In genomic region chr2:62198854-62199253, GRCh38 we compare ENCODE assay signal across 8 cellular contexts. TPM values are rescaled to one million over a fixed set of nuclear protein-coding genes. Genes with fewer than 3 reads are reported as not detected.
DNase-seq lines count a peak whose midpoint lies in the region; ATAC-seq, FAIRE-seq and TF ChIP-seq lines count a peak whose summit lies in the region.
"Not testable (repeated sequence)": the region's sequence is repeated elsewhere in the genome, so short reads cannot be mapped to it uniquely, and the experiment has no call there.

No MANE protein-coding gene starts in this region.

- FAIRE-seq in H1 (lab: Jason Lieb, UNC), result not testable (repeated sequence)

- not testable (repeated sequence) for H3K9me3 ChIP-seq in BLaER1 treated with 17β-estradiol and CSF1 and Interleukin-3, amounts not matched to agents 10 nM and 100 nM (replicated peaks in 1 of 11); OCI-LY3 (ENCODE audit: insufficient read depth, low read length); H1 (ENCODE audit: insufficient read depth in 2 of 2, low read depth in 1 of 2, low read length in 1 of 2)

- H3K36me3 ChIP-seq in BLaER1 treated with 17β-estradiol and CSF1 and Interleukin-3, amounts not matched to agents 10 nM and 100 nM; OCI-LY3 (replicated peaks; ENCODE audit: low read depth, low read length); H1 (ENCODE audit: control insufficient read depth in 2 of 4, insufficient read depth in 4 of 4, low read length in 3 of 4): not testable (repeated sequence)

- peak overlapping the region; percentile 88 for H3K4me3 Mint-ChIP-seq in activated CD4-positive, alpha-beta memory T cell treated with anti-CD3 and anti-CD28 coated beads for 36 hours
- peak overlapping the region; percentile 86 for H3K4me3 Mint-ChIP-seq in mesothelial cell of epicardium
- peak overlapping the region; percentile 89 for H3K4me3 Mint-ChIP-seq in stimulated activated effector memory CD8-positive, alpha-beta T cell treated with anti-CD3 and anti-CD28 coated beads, Interleukin-12 subunit alpha, Interleukin-12 subunit beta, amount 100 ng/mL, for 72 hours

- peaks cover 66 to 78% (median 75%) of the 10 kb centered on the region in 10 experiments for H3K4me1 ChIP-seq in BLaER1 treated with 17β-estradiol and CSF1 and Interleukin-3, amounts not matched to agents 10 nM and 100 nM
- H3K4me1 ChIP-seq in OCI-LY3 (ENCODE audit: low read length) (peaks cover 45% of the 10 kb centered on the region), H1 (replicated peaks in 1 of 4; ENCODE audit: control insufficient read depth in 3 of 4, insufficient read depth in 4 of 4, low read length in 3 of 4) (peaks cover 6 to 29% (median 18%) of the 10 kb centered on the region in 4 experiments)

- POLR2A ChIA-PET in activated CD4-positive, alpha-beta memory T cell treated with anti-CD3 and anti-CD28 coated beads for 36 hours (lab: Charles Lee), result interaction anchor here (0.6 to 2.3 kb wide), 2 partner anchors 107 to 296 kb away, joined by 3 to 9 read pairs; no protein-coding TSS in a partner anchor
- POLR2A ChIA-PET in H1 (lab: Charles Lee; ENCODE audit: partially characterized antibody), result interaction anchor here (1.7 kb wide), 1 partner anchor 11 kb away, joined by 3 read pairs; no protein-coding TSS in a partner anchor

- not testable (repeated sequence) for TF ChIP-seq RAD21 in H1 (IDR thresholded peaks at IDR 0.05 in 1 of 2, conservative IDR thresholded peaks at IDR 0.05 in 1 of 2; ENCODE audit: low read depth in 2 of 2, low read length in 2 of 2)

- not testable (repeated sequence) for TF ChIP-seq CTCF in GM12875 (IDR thresholded peaks at IDR 0.05; ENCODE audit: borderline replicate concordance, insufficient read depth, low read depth, low read length); OCI-LY3 (IDR thresholded peaks at IDR 0.05; ENCODE audit: low read depth, low read length); H1 (IDR thresholded peaks at IDR 0.05; ENCODE audit: control extremely low read depth in 1 of 3, insufficient read depth in 1 of 3, low read depth in 1 of 3, low read length in 3 of 3); mesothelial cell of epicardium (IDR thresholded peaks at IDR 0.05; ENCODE audit: unreplicated experiment)

- H3K4me2 ChIP-seq in BLaER1 treated with 17β-estradiol and CSF1 and Interleukin-3, amounts not matched to agents 10 nM and 100 nM, result peak overlapping the region; percentile 84 to 99 (median 87)
- H3K4me2 ChIP-seq in OCI-LY3 (ENCODE audit: low read length) (peak overlapping the region; percentile 85), H1 (ENCODE audit: insufficient read depth in 1 of 2, low read depth in 2 of 2, low read length in 2 of 2) (peak overlapping the region; percentile 43 to 68; a peak in 1 of 4 replicates)

- H3K56ac ChIP-seq in H1 (replicated peaks; ENCODE audit: insufficient read length, low read depth, low read length), result not testable (repeated sequence)

- not testable (repeated sequence) for H3K9me3 Mint-ChIP-seq in activated CD4-positive, alpha-beta memory T cell treated with anti-CD3 and anti-CD28 coated beads for 36 hours; activated naive CD4-positive, alpha-beta T cell treated with anti-CD3 and anti-CD28 coated beads, Interleukin-2, amount 50 U/mL, for 72 hours; mesothelial cell of epicardium; stimulated activated effector memory CD8-positive, alpha-beta T cell treated with anti-CD3 and anti-CD28 coated beads, Interleukin-12 subunit alpha, Interleukin-12 subunit beta, amount 100 ng/mL, for 72 hours

- peaks cover 60% of the 10 kb centered on the region for H3K4me1 Mint-ChIP-seq in activated CD4-positive, alpha-beta memory T cell treated with anti-CD3 and anti-CD28 coated beads for 36 hours (ENCODE audit: low read depth)
- H3K4me1 Mint-ChIP-seq in mesothelial cell of epicardium, result peaks cover 43% of the 10 kb centered on the region
- peaks cover 60% of the 10 kb centered on the region for H3K4me1 Mint-ChIP-seq in stimulated activated effector memory CD8-positive, alpha-beta T cell treated with anti-CD3 and anti-CD28 coated beads, Interleukin-12 subunit alpha, Interleukin-12 subunit beta, amount 100 ng/mL, for 72 hours

- H3K27ac ChIP-seq in BLaER1 treated with 17β-estradiol and CSF1 and Interleukin-3, amounts not matched to agents 10 nM and 100 nM, result peak overlapping the region in 4 of 11 experiments; percentile 32 to 89 (median 46); a peak in 5 of 22 replicates
- peak overlapping the region; percentile 88 for H3K27ac ChIP-seq in OCI-LY3 (ENCODE audit: low read length)
- not testable (repeated sequence) for H3K27ac ChIP-seq in H1 (ENCODE audit: low read depth, low read length)

- H3K14ac ChIP-seq in H1 (ENCODE audit: insufficient read length), result not testable (repeated sequence)

- peak overlapping the region in 9 of 11 experiments; percentile 39 to 98 (median 92); a peak in 15 of 22 replicates for H3K9ac ChIP-seq in BLaER1 treated with 17β-estradiol and CSF1 and Interleukin-3, amounts not matched to agents 10 nM and 100 nM
- peak overlapping the region; percentile 95 for H3K9ac ChIP-seq in OCI-LY3 (ENCODE audit: low read length)
- H3K9ac ChIP-seq in H1 (replicated peaks in 1 of 4; ENCODE audit: extremely low read depth in 1 of 4, low read depth in 3 of 4, low read length in 3 of 4), result not testable (repeated sequence)

- ATAC-seq in activated naive CD4-positive, alpha-beta T cell treated with anti-CD3 and anti-CD28 coated beads, Interleukin-2, amount 50 U/mL, for 72 hours; stimulated activated effector memory CD8-positive, alpha-beta T cell treated with anti-CD3 and anti-CD28 coated beads, Interleukin-12 subunit alpha, Interleukin-12 subunit beta, amount 100 ng/mL, for 72 hours: not testable (repeated sequence)

- H3K27me3 Mint-ChIP-seq in activated CD4-positive, alpha-beta memory T cell treated with anti-CD3 and anti-CD28 coated beads for 36 hours; mesothelial cell of epicardium (ENCODE audit: low read depth): not testable (repeated sequence)

- H2BK120ac ChIP-seq in H1 (replicated peaks; ENCODE audit: low read depth, low read length), result not testable (repeated sequence)

- H3K4ac ChIP-seq in H1 (replicated peaks; ENCODE audit: insufficient read length, low read depth, low read length), result not testable (repeated sequence)

- peak overlapping the region; percentile 96 for H3K27ac Mint-ChIP-seq in activated CD4-positive, alpha-beta memory T cell treated with anti-CD3 and anti-CD28 coated beads for 36 hours
- peak overlapping the region; percentile 94 to 99 for H3K27ac Mint-ChIP-seq in activated naive CD4-positive, alpha-beta T cell treated with anti-CD3 and anti-CD28 coated beads, Interleukin-2, amount 50 U/mL, for 72 hours
- not testable (repeated sequence) for H3K27ac Mint-ChIP-seq in mesothelial cell of epicardium
- peak overlapping the region; percentile 82 for H3K27ac Mint-ChIP-seq in stimulated activated effector memory CD8-positive, alpha-beta T cell treated with anti-CD3 and anti-CD28 coated beads, Interleukin-12 subunit alpha, Interleukin-12 subunit beta, amount 100 ng/mL, for 72 hours

- H3K36me3 Mint-ChIP-seq in activated CD4-positive, alpha-beta memory T cell treated with anti-CD3 and anti-CD28 coated beads for 36 hours; mesothelial cell of epicardium; stimulated activated effector memory CD8-positive, alpha-beta T cell treated with anti-CD3 and anti-CD28 coated beads, Interleukin-12 subunit alpha, Interleukin-12 subunit beta, amount 100 ng/mL, for 72 hours: not testable (repeated sequence)
- peaks cover 12 to 51% of the 10 kb centered on the region in 2 donors for H3K36me3 Mint-ChIP-seq in activated naive CD4-positive, alpha-beta T cell treated with anti-CD3 and anti-CD28 coated beads, Interleukin-2, amount 50 U/mL, for 72 hours

- not testable (repeated sequence) for TF ChIP-seq EP300 in H1 (IDR thresholded peaks at IDR 0.05; ENCODE audit: borderline replicate concordance in 1 of 2, low read depth in 2 of 2, low read length in 2 of 2)

- not testable (repeated sequence) for H3K27me3 ChIP-seq in BLaER1 treated with 17β-estradiol and CSF1 and Interleukin-3, amounts not matched to agents 10 nM and 100 nM; OCI-LY3 (ENCODE audit: low read depth, low read length); H1 (replicated peaks in 1 of 4; ENCODE audit: control insufficient read depth in 3 of 4, extremely low read depth in 1 of 4, insufficient read depth in 3 of 4, low read length in 3 of 4)

- not testable (repeated sequence) for H4K8ac ChIP-seq in H1 (ENCODE audit: extremely low read depth, insufficient read depth, low read length)

- H3K18ac ChIP-seq in H1 (ENCODE audit: extremely low read depth, low read length), result not testable (repeated sequence)

- not testable (repeated sequence) for H4K91ac ChIP-seq in H1 (replicated peaks; ENCODE audit: insufficient read length, low read length)

- H4K5ac ChIP-seq in H1 (ENCODE audit: insufficient read length, low read depth, low read length), result not testable (repeated sequence)

- H3K79me2 ChIP-seq in OCI-LY3 (ENCODE audit: low read length) (peaks cover 89% of the 10 kb centered on the region), H1 (ENCODE audit: control insufficient read depth in 1 of 2, insufficient read depth in 2 of 2, low read length in 2 of 2) (peaks cover 66 to 75% of the 10 kb centered on the region in 2 experiments)

- not testable (repeated sequence) for H2AFZ ChIP-seq in OCI-LY3 (ENCODE audit: low read depth, low read length); H1 (ENCODE audit: low read length)

- H2AK5ac ChIP-seq in H1 (ENCODE audit: low read depth, low read length), result not testable (repeated sequence)

- not testable (repeated sequence) for DNase-seq in activated CD4-positive, alpha-beta memory T cell treated with anti-CD3 and anti-CD28 coated beads for 36 hours; activated naive CD4-positive, alpha-beta T cell treated with anti-CD3 and anti-CD28 coated beads, Interleukin-2, amount 50 U/mL, for 72 hours (ENCODE audit: low spot score in 2 of 2); H1 (ENCODE audit: low read depth in 1 of 2, low spot score in 2 of 2); mesothelial cell of epicardium (ENCODE audit: low spot score in 2 of 2, unreplicated experiment in 2 of 2); stimulated activated effector memory CD8-positive, alpha-beta T cell treated with anti-CD3 and anti-CD28 coated beads, Interleukin-12 subunit alpha, Interleukin-12 subunit beta, amount 100 ng/mL, for 72 hours (ENCODE audit: low spot score in 2 of 2)

- H4K20me1 ChIP-seq in BLaER1 treated with 17β-estradiol and CSF1 and Interleukin-3, amounts not matched to agents 10 nM and 100 nM, result peaks cover 62 to 78% (median 74%) of the 10 kb centered on the region in 11 experiments
- H4K20me1 ChIP-seq in OCI-LY3 (ENCODE audit: insufficient read depth, low read length), result peaks cover 52% of the 10 kb centered on the region
- H4K20me1 ChIP-seq in H1 (replicated peaks in 1 of 2; ENCODE audit: control insufficient read depth in 1 of 2, insufficient read depth in 2 of 2, low read length in 2 of 2), result peaks cover 33 to 36% of the 10 kb centered on the region in 2 experiments

- not testable (repeated sequence) for H2BK5ac ChIP-seq in H1 (ENCODE audit: low read depth, low read length)

- WGBS in H1 (ENCODE audit: extremely low coverage in 1 of 2, insufficient coverage in 1 of 2, insufficient read length in 1 of 2, insufficient replicate concordance in 2 of 2, low coverage in 1 of 2, low lambda C conversion rate in 2 of 2, missing lambda C conversion rate in 1 of 2), 2 experiments, result 91% methylated on average over 8 of the region's 8 CpGs; no CpG with 5 or more reads in 1 of the 2 experiments

- H3K23me2 ChIP-seq in H1 (ENCODE audit: low read depth, low read length), result not testable (repeated sequence)

- intact Hi-C loops in activated CD4-positive, alpha-beta memory T cell treated with anti-CD3 and anti-CD28 coated beads for 36 hours (cut with micrococcal nuclease), result loop anchor here (1.0 to 10.0 kb wide), 9 partner anchors 106 to 1643 kb away; partner anchors contain the start of genes CCT4, COMMD1, EHBP1 and PEX13

- H3K23ac ChIP-seq in H1 (ENCODE audit: insufficient read length), result not testable (repeated sequence)

- CTCF ChIA-PET in activated CD4-positive, alpha-beta memory T cell treated with anti-CD3 and anti-CD28 coated beads for 36 hours (lab: Charles Lee), result interaction anchor here (1.1 kb wide), 1 partner anchor 212 kb away, joined by 4 read pairs; no protein-coding TSS in a partner anchor
- CTCF ChIA-PET in H1 (lab: Charles Lee; ENCODE audit: partially characterized antibody), result interaction anchor here (0.5 to 1.6 kb wide), 4 partner anchors 11 to 212 kb away, joined by 3 to 4 read pairs (median 4); no protein-coding TSS in a partner anchor

- TF ChIP-seq POLR2A in H1 (IDR thresholded peaks at IDR 0.05; ENCODE audit: control extremely low read depth in 1 of 2, low read depth in 2 of 2, low read length in 2 of 2), result not testable (repeated sequence)

- H3K4me3 ChIP-seq in BLaER1 treated with 17β-estradiol and CSF1 and Interleukin-3, amounts not matched to agents 10 nM and 100 nM, result peak overlapping the region in 9 of 10 experiments; percentile 12 to 99 (median 96); a peak in 16 of 20 replicates
- peak overlapping the region; percentile 91 for H3K4me3 ChIP-seq in GM12875 (ENCODE audit: low read depth, low read length)
- peak overlapping the region; percentile 96 for H3K4me3 ChIP-seq in OCI-LY3 (ENCODE audit: low read length)
- H3K4me3 ChIP-seq in H1 (ENCODE audit: extremely low read depth in 1 of 4, insufficient read depth in 2 of 4, low read depth in 3 of 4, low read length in 4 of 4), result peak overlapping the region in 1 of 4 experiments; percentile 100; a peak in 2 of 8 replicates

- not testable (repeated sequence) for H2BK20ac ChIP-seq in H1 (ENCODE audit: low read length)

- H3K79me1 ChIP-seq in H1 (ENCODE audit: low read depth, low read length), result not testable (repeated sequence)

- not testable (repeated sequence) for H2BK15ac ChIP-seq in H1 (ENCODE audit: low read length)

- not testable (repeated sequence) for H2BK12ac ChIP-seq in H1 (ENCODE audit: low read depth, low read length)

RNA-seq across cellular contexts. Expression of gene B3GNT2, which starts 2.9 kb away (rescaled TPM):
- total RNA-seq in activated CD4-positive, alpha-beta memory T cell treated with anti-CD3 and anti-CD28 coated beads for 36 hours, result 10 to 100 TPM; 26.6 to 26.9 TPM
- 10 to 100 TPM; 34.9 to 43.6 TPM for total RNA-seq in activated naive CD4-positive, alpha-beta T cell treated with anti-CD3 and anti-CD28 coated beads, Interleukin-2, amount 50 U/mL, for 72 hours
- total RNA-seq in H1 (2021; fragmentation: NEBNext Ultra II Directional; extraction: Animal tissue kit (Norgen Biotek cat#: 25700)), result 40.8 and 41.3 TPM in 2 replicates
- polyA plus RNA-seq in H1 (2011; rRNA removed), result 17.6 and 20.1 TPM in 2 replicates
- 29.3 TPM for polyA plus RNA-seq in H1 (2011; cell fraction: cytosol; rRNA removed)
- 16.1 TPM for polyA plus RNA-seq in H1 (2011; cell fraction: nucleus; rRNA removed)
- polyA plus RNA-seq in H1 (2012, experiment 1 of 2), result 21.6 to 30.8 TPM (median 26.6 TPM) in 4 replicates
- 4.7 TPM for polyA plus RNA-seq in H1 (2012, experiment 2 of 2)
- 46.9 TPM for polyA plus RNA-seq in H1 (2013, experiment 1 of 2)
- polyA plus RNA-seq in H1 (2013, experiment 2 of 2), result 54.5 TPM
- 55.2 TPM in 2 replicates for polyA minus RNA-seq in H1 (2011; rRNA and poly(A)+ RNA removed)
- polyA minus RNA-seq in H1 (2011; cell fraction: cytosol; rRNA and poly(A)+ RNA removed), result 29.4 TPM
- 28.5 TPM for polyA minus RNA-seq in H1 (2011; cell fraction: nucleus; rRNA and poly(A)+ RNA removed)
- 24.8 to 25.0 TPM (median 24.8 TPM) in 3 replicates for total RNA-seq in mesothelial cell of epicardium
